Comparison of ENCODE assay signal across 20 cellular contexts in genomic region chr2:190547914-190548313, GRCh38. TPM values are rescaled to one million over a fixed set of nuclear protein-coding genes. Genes with fewer than 3 reads are reported as not detected.
DNase-seq lines count a peak whose midpoint lies in the region; ATAC-seq and TF ChIP-seq lines count a peak whose summit lies in the region.
"Had no signal": no experiment of that assay in that cellular context is flagged by ENCODE, and none has a peak within 500 bp of the region (broad histone marks: within the 10 kb centered on the region; RNA-seq: fewer than 3 reads in every experiment).

No MANE protein-coding gene starts in this region.

- in situ Hi-C loops in G401 (cut with HindIII; ENCODE audit: low sequenced_read_pairs) = no loop called here

- no peak for ATAC-seq in GM19467 (IDR thresholded peaks at IDR 0.05; ENCODE audit: unreplicated experiment)
- ATAC-seq: T-cell had no signal

- H3K4me1 ChIP-seq in smooth muscle cell (ENCODE audit: low read depth) = no peaks in the 10 kb centered on the region

- no peaks in the 10 kb centered on the region for H3K79me2 ChIP-seq in smooth muscle cell (ENCODE audit: low read depth)

- no peaks in the 10 kb centered on the region for H4K20me1 ChIP-seq in smooth muscle cell (ENCODE audit: low read depth)

- no peak overlapping the region for H2AFZ ChIP-seq in smooth muscle cell (ENCODE audit: low read depth)

- H3K9me3 ChIP-seq in smooth muscle cell (replicated peaks; ENCODE audit: low read depth) = no peaks in the 10 kb centered on the region

- DNase-seq in G401 (ENCODE audit: low spot score) = peak; percentile 47
- DNase-seq in M059J (ENCODE audit: low read depth) = peak; percentile 32
- peak; percentile 23 for DNase-seq in amniotic epithelial cell (ENCODE audit: low read depth)
- DNase-seq in kidney tubule cell (ENCODE audit: low spot score) = peak; percentile 33
- DNase-seq in smooth muscle cell (lab: John Stamatoyannopoulos, UW; ENCODE audit: unreplicated experiment) = no peak
- DNase-seq in activated CD4-positive, alpha-beta T cell treated with anti-CD3 and anti-CD28 coated beads, Interleukin-2, amount 50 U/mL, for 1 hour = no peak
- DNase-seq: ACHN; AML-193; COR-L47; DMS153; EL; NCI-H1092; NCI-H146; NCI-H2081 treated with DMSO at 0.1 percent for 48 hours; NCI-H345; NCI-H526 treated with DMSO at 0.1 percent for 48 hours; NK-92 treated with Interleukin-12 subunit alpha and Interleukin-12 subunit beta, amount 100 ng/mL, for 24 hours; T-cell had no signal

- H3K4me3 ChIP-seq in smooth muscle cell = no peak overlapping the region

- H3F3A ChIP-seq in smooth muscle cell (ENCODE audit: low read depth) = no peaks in the 10 kb centered on the region

- H3K27me3 ChIP-seq in smooth muscle cell (ENCODE audit: low read depth) = no peaks in the 10 kb centered on the region

- no peak overlapping the region for H3K4me2 ChIP-seq in smooth muscle cell

- no peak for TF ChIP-seq CTCF in smooth muscle cell (IDR thresholded peaks at IDR 0.05; ENCODE audit: borderline replicate concordance, insufficient read depth, poor library complexity, severe bottlenecking)

- H3K27ac ChIP-seq in smooth muscle cell (ENCODE audit: low read depth) = no peak overlapping the region
- H3K27ac ChIP-seq: HL-60 had no signal

- H3K9ac ChIP-seq in smooth muscle cell (ENCODE audit: low read depth) = no peak overlapping the region

- H3K36me3 ChIP-seq in smooth muscle cell (ENCODE audit: low read depth) = no peaks in the 10 kb centered on the region

RNA-seq across cellular contexts. Expression of gene NEMP2, which starts 13.4 kb away (rescaled TPM):
- 4.9 and 5.1 TPM in 2 replicates for total RNA-seq in G401 (2014; rRNA removed; shearing (Covaris generic))
- total RNA-seq in M059J (2014; rRNA removed; shearing (Covaris generic)) = 4.4 and 9.5 TPM in 2 replicates
- 1.4 and 6.0 TPM in 2 replicates for total RNA-seq in smooth muscle cell
- 2.6 and 5.0 TPM in 2 replicates for polyA plus RNA-seq in smooth muscle cell

Comparison
In these comparisons a context has a peak if more than half of its experiments do, and no peak if none do; other contexts are left out.
1. DNase-seq: peak in G401 (single experiment), M059J (single experiment), amniotic epithelial cell (single experiment) and kidney tubule cell (single experiment); none in smooth muscle cell (single experiment) and activated CD4-positive, alpha-beta T cell treated with anti-CD3 and anti-CD28 coated beads, Interleukin-2, amount 50 U/mL, for 1 hour (single experiment).